Comparison of ENCODE assay signal across 21 cellular contexts in genomic region chr5:62299600-62299999, GRCh38. TPM values are rescaled to one million over a fixed set of nuclear protein-coding genes. Genes with fewer than 3 reads are reported as not detected.
DNase-seq lines count a peak whose midpoint lies in the region; ATAC-seq, FAIRE-seq and TF ChIP-seq lines count a peak whose summit lies in the region.
"Had no signal": no experiment of that assay in that cellular context is flagged by ENCODE, and none has a peak within 500 bp of the region (broad histone marks: within the 10 kb centered on the region; RNA-seq: fewer than 3 reads in every experiment).

No MANE protein-coding gene starts in this region.

- H3K4me3 ChIP-seq in K562: no peak overlapping the region
- H3K4me3 ChIP-seq in GM23338: no peak overlapping the region
- H3K4me3 ChIP-seq: esophagus squamous epithelium, hepatocyte, Peyer's patch had no signal

- H2AFZ ChIP-seq in K562 (ENCODE audit: low read depth, low read length) (0 out of 2 replicates have a peak overlapping the region, but pooled peaks have one; percentile 42), GM23338 (no peak overlapping the region)
- H2AFZ ChIP-seq: hepatocyte had no signal

- WGBS in K562 (ENCODE audit: insufficient coverage, low coverage, missing lambda C conversion rate): 95% methylated on average over 1 of the region's 1 CpG

- no peaks in the 10 kb centered on the region for H3K4me1 ChIP-seq in K562 (replicated peaks in 1 of 2; ENCODE audit: control insufficient read depth in 2 of 2, insufficient read depth in 2 of 2, low read length in 2 of 2)
- no peaks in the 10 kb centered on the region for H3K4me1 ChIP-seq in GM23338 (ENCODE audit: insufficient read depth)
- H3K4me1 ChIP-seq: esophagus squamous epithelium, Peyer's patch had no signal

- ATAC-seq in CD4-positive, alpha-beta T cell (ENCODE audit: poor library complexity): peak; percentile 82
- ATAC-seq in K562 (no peak), GM21528 (IDR thresholded peaks at IDR 0.05; ENCODE audit: low FRiP score, unreplicated experiment) (no peak), GM23338 (no peak), GM19324 (IDR thresholded peaks at IDR 0.05; ENCODE audit: low FRiP score, unreplicated experiment) (no peak)
- ATAC-seq: HCT116 had no signal

- BruUV-seq in K562 (replicated peaks; lab: Mats Ljungman, UMichigan): no TSS peak

- no peak overlapping the region for H3K27ac ChIP-seq in CD4-positive, alpha-beta T cell (ENCODE audit: low read depth, low read length)
- no peak overlapping the region for H3K27ac ChIP-seq in K562 (ENCODE audit: extremely low read depth, low read depth, low read length)
- H3K27ac ChIP-seq in GM23338 (ENCODE audit: low read depth): no peak overlapping the region
- H3K27ac ChIP-seq: esophagus squamous epithelium, hepatocyte, Peyer's patch had no signal

- in situ Hi-C loops in K562 (cut with MboI): no loop called here

- POLR2A ChIA-PET in CD4-positive, alpha-beta T cell (lab: Charles Lee): interaction anchor here (0.9 to 1.5 kb wide), 6 partner anchors 8 to 43 kb away, joined by 3 to 4 read pairs (median 3); no protein-coding TSS in a partner anchor
- POLR2A ChIA-PET in activated CD4-positive, alpha-beta memory T cell treated with anti-CD3 and anti-CD28 coated beads for 36 hours (lab: Charles Lee): interaction anchor here (1.0 kb wide), 1 partner anchor 8 kb away, joined by 4 read pairs; no protein-coding TSS in a partner anchor
- POLR2A ChIA-PET in K562 (lab: Yijun Ruan, JAX): interaction anchor here (0.6 kb wide), 1 partner anchor 104 kb away, joined by 5 read pairs; the partner anchor contains the start of gene DIMT1

- no peak for TF ChIP-seq RAD21 in K562 (CRISPR knock-in tag; conservative IDR thresholded peaks at IDR 0.05 in 1 of 2, IDR thresholded peaks at IDR 0.05 in 1 of 2)

- no peak for TF ChIP-seq CTCF in CD4-positive, alpha-beta T cell (IDR thresholded peaks at IDR 0.05)
- TF ChIP-seq CTCF in K562 (IDR thresholded peaks at IDR 0.05 in 2 of 3, conservative IDR thresholded peaks at IDR 0.05 in 1 of 3; ENCODE audit: insufficient read depth in 2 of 3, low read depth in 1 of 3, low read length in 3 of 3) (no peak), GM23338 (conservative IDR thresholded peaks at IDR 0.05; ENCODE audit: low read depth in 2 of 2) (no peak)

- H3K36me3 Mint-ChIP-seq in activated CD4-positive, alpha-beta T cell treated with anti-CD3 and anti-CD28 coated beads, Interleukin-2, amount 10 ng/mL, durations not matched to agents 24 days and 14 days (ENCODE audit: low read depth): peaks cover 16% of the 10 kb centered on the region
- no peaks in the 10 kb centered on the region for H3K36me3 Mint-ChIP-seq in CD4-positive, alpha-beta T cell (ENCODE audit: low read depth)
- no peaks in the 10 kb centered on the region for H3K36me3 Mint-ChIP-seq in activated CD4-positive, alpha-beta memory T cell treated with anti-CD3 and anti-CD28 coated beads for 36 hours
- H3K36me3 Mint-ChIP-seq in GM23338 (ENCODE audit: low read depth): no peaks in the 10 kb centered on the region

- H3K9ac ChIP-seq in K562 (ENCODE audit: insufficient read depth in 1 of 2, low read depth in 2 of 2, low read length in 2 of 2): no peak overlapping the region

- H3F3A ChIP-seq in GM23338 (replicated peaks; ENCODE audit: low read depth): no peaks in the 10 kb centered on the region

- H3K4me2 ChIP-seq in K562 (ENCODE audit: insufficient read depth, low read length): no peak overlapping the region
- no peak overlapping the region for H3K4me2 ChIP-seq in GM23338
- H3K4me2 ChIP-seq: hepatocyte had no signal

- no peaks in the 10 kb centered on the region for H3K9me3 ChIP-seq in CD4-positive, alpha-beta T cell (ENCODE audit: control insufficient read depth, low read length)
- no peaks in the 10 kb centered on the region for H3K9me3 ChIP-seq in K562 (replicated peaks; ENCODE audit: control insufficient read depth, insufficient read depth, low read depth, low read length)
- H3K9me3 ChIP-seq: esophagus squamous epithelium, Peyer's patch had no signal

- H3K9me3 Mint-ChIP-seq in activated CD4-positive, alpha-beta T cell treated with anti-CD3 and anti-CD28 coated beads, Interleukin-2, amount 10 ng/mL, durations not matched to agents 24 days and 14 days: peaks cover 6% of the 10 kb centered on the region
- no peaks in the 10 kb centered on the region for H3K9me3 Mint-ChIP-seq in CD4-positive, alpha-beta T cell
- H3K9me3 Mint-ChIP-seq in activated CD4-positive, alpha-beta memory T cell treated with anti-CD3 and anti-CD28 coated beads for 36 hours: no peaks in the 10 kb centered on the region
- no peaks in the 10 kb centered on the region for H3K9me3 Mint-ChIP-seq in GM23338
- H3K9me3 Mint-ChIP-seq: endodermal cell had no signal

- CTCF ChIA-PET in CD4-positive, alpha-beta T cell (lab: Charles Lee): no interaction called here
- CTCF ChIA-PET in activated CD4-positive, alpha-beta memory T cell treated with anti-CD3 and anti-CD28 coated beads for 36 hours (lab: Charles Lee): interaction anchor here (1.4 kb wide), 2 partner anchors 14 to 75 kb away, joined by 3 read pairs; no protein-coding TSS in a partner anchor
- CTCF ChIA-PET in K562 (lab: Yijun Ruan, JAX; ENCODE audit: low intra/inter-chr PET ratio): no interaction called here

- DNase-seq in activated CD4-positive, alpha-beta T cell treated with anti-CD3 and anti-CD28 coated beads, Interleukin-2, amount 10 ng/mL, durations not matched to agents 24 days and 14 days: peak; percentile 82
- no peak for DNase-seq in activated CD4-positive, alpha-beta T cell treated with anti-CD3 and anti-CD28 coated beads, Interleukin-2, amount 50 U/mL, for 4 hours
- DNase-seq in CD4-positive, alpha-beta T cell: peak in 1 of 10 experiments; percentile 3
- no peak for DNase-seq in activated CD4-positive, alpha-beta memory T cell treated with anti-CD3 and anti-CD28 coated beads for 36 hours
- DNase-seq in K562 (ENCODE audit: extremely low read depth in 1 of 4, low spot score in 3 of 4) (no peak), GM23338 (ENCODE audit: low spot score) (no peak)
- DNase-seq: amniotic stem cell, endodermal cell, esophagus squamous epithelium, mesenchymal stem cell, NCI-H1048, NCI-H187, NCI-H524 treated with DMSO at 0.1 percent for 48 hours, Peyer's patch had no signal

- peaks cover 57% of the 10 kb centered on the region for H3K4me1 Mint-ChIP-seq in activated CD4-positive, alpha-beta T cell treated with anti-CD3 and anti-CD28 coated beads, Interleukin-2, amount 10 ng/mL, durations not matched to agents 24 days and 14 days
- H3K4me1 Mint-ChIP-seq in CD4-positive, alpha-beta T cell (ENCODE audit: low read depth): peaks cover 60% of the 10 kb centered on the region
- H3K4me1 Mint-ChIP-seq in activated CD4-positive, alpha-beta memory T cell treated with anti-CD3 and anti-CD28 coated beads for 36 hours (ENCODE audit: low read depth): peaks cover 55% of the 10 kb centered on the region
- no peaks in the 10 kb centered on the region for H3K4me1 Mint-ChIP-seq in GM23338
- H3K4me1 Mint-ChIP-seq: endodermal cell had no signal

- no peaks in the 10 kb centered on the region for H3K27me3 ChIP-seq in CD4-positive, alpha-beta T cell (ENCODE audit: control insufficient read depth, insufficient read depth, low read length)
- H3K27me3 ChIP-seq in K562 (ENCODE audit: control insufficient read depth in 2 of 2, insufficient read depth in 2 of 2, low read length in 2 of 2): no peaks in the 10 kb centered on the region
- H3K27me3 ChIP-seq in GM23338 (ENCODE audit: insufficient read depth): no peaks in the 10 kb centered on the region
- H3K27me3 ChIP-seq: esophagus squamous epithelium, hepatocyte, Peyer's patch had no signal

- no peaks in the 10 kb centered on the region for H3K9me2 ChIP-seq in GM23338 (ENCODE audit: insufficient read depth)

- H4K20me1 ChIP-seq in K562 (replicated peaks; ENCODE audit: control insufficient read depth, insufficient read depth, low read length) (no peaks in the 10 kb centered on the region), GM23338 (replicated peaks; ENCODE audit: insufficient read depth) (no peaks in the 10 kb centered on the region)

- no peaks in the 10 kb centered on the region for H3K36me3 ChIP-seq in K562 (ENCODE audit: control insufficient read depth, insufficient read depth, low read length)
- H3K36me3 ChIP-seq in GM23338 (ENCODE audit: insufficient read depth): no peaks in the 10 kb centered on the region
- H3K36me3 ChIP-seq: esophagus squamous epithelium, Peyer's patch had no signal

- no peaks in the 10 kb centered on the region for H3K9me1 ChIP-seq in K562 (ENCODE audit: control insufficient read depth, insufficient read depth, low read length)

- H3K27me3 Mint-ChIP-seq in activated CD4-positive, alpha-beta T cell treated with anti-CD3 and anti-CD28 coated beads, Interleukin-2, amount 10 ng/mL, durations not matched to agents 24 days and 14 days: no peaks in the 10 kb centered on the region
- H3K27me3 Mint-ChIP-seq in CD4-positive, alpha-beta T cell: no peaks in the 10 kb centered on the region
- H3K27me3 Mint-ChIP-seq in activated CD4-positive, alpha-beta memory T cell treated with anti-CD3 and anti-CD28 coated beads for 36 hours: no peaks in the 10 kb centered on the region
- peaks cover 3% of the 10 kb centered on the region for H3K27me3 Mint-ChIP-seq in GM23338 (ENCODE audit: insufficient read depth, low read depth, poor library complexity)

- H3K27ac Mint-ChIP-seq in activated CD4-positive, alpha-beta T cell treated with anti-CD3 and anti-CD28 coated beads, Interleukin-2, amount 10 ng/mL, durations not matched to agents 24 days and 14 days: peak overlapping the region; percentile 92
- H3K27ac Mint-ChIP-seq in CD4-positive, alpha-beta T cell: peak overlapping the region; percentile 88
- H3K27ac Mint-ChIP-seq in activated CD4-positive, alpha-beta memory T cell treated with anti-CD3 and anti-CD28 coated beads for 36 hours: peak overlapping the region; percentile 90
- no peak overlapping the region for H3K27ac Mint-ChIP-seq in GM23338
- H3K27ac Mint-ChIP-seq: endodermal cell had no signal

- peak overlapping the region; percentile 75 for H3K4me3 Mint-ChIP-seq in activated CD4-positive, alpha-beta T cell treated with anti-CD3 and anti-CD28 coated beads, Interleukin-2, amount 10 ng/mL, durations not matched to agents 24 days and 14 days
- H3K4me3 Mint-ChIP-seq in CD4-positive, alpha-beta T cell: peak overlapping the region; percentile 60
- H3K4me3 Mint-ChIP-seq in activated CD4-positive, alpha-beta memory T cell treated with anti-CD3 and anti-CD28 coated beads for 36 hours: peak overlapping the region; percentile 3
- no peak overlapping the region for H3K4me3 Mint-ChIP-seq in GM23338
- H3K4me3 Mint-ChIP-seq: endodermal cell had no signal

- intact Hi-C loops in activated CD4-positive, alpha-beta T cell treated with anti-CD3 and anti-CD28 coated beads, Interleukin-2, amount 10 ng/mL, durations not matched to agents 24 days and 14 days (cut with micrococcal nuclease): no loop called here
- intact Hi-C loops in CD4-positive, alpha-beta T cell (cut with DNase I, micrococcal nuclease): loop anchor here in 1 of 2 experiments (2.0 kb wide), 1 partner anchor 43 kb away; no protein-coding TSS in a partner anchor
- intact Hi-C loops in activated CD4-positive, alpha-beta memory T cell treated with anti-CD3 and anti-CD28 coated beads for 36 hours (cut with micrococcal nuclease): no loop called here
- intact Hi-C loops in K562 (cut with micrococcal nuclease): no loop called here

- FAIRE-seq in K562 (lab: Jason Lieb, UNC): no peak
- FAIRE-seq: colon, frontal cortex, urothelium cell line had no signal

- TF ChIP-seq EP300 in K562 (IDR thresholded peaks at IDR 0.05; ENCODE audit: low read length): no peak

- H3K79me2 ChIP-seq in K562 (ENCODE audit: control insufficient read depth, insufficient read depth, low read length) (no peaks in the 10 kb centered on the region), GM23338 (replicated peaks; ENCODE audit: insufficient read depth) (no peaks in the 10 kb centered on the region)
- H3K79me2 ChIP-seq: hepatocyte had no signal

- TF ChIP-seq POLR2A in K562 (conservative IDR thresholded peaks at IDR 0.05): no peak

RNA-seq across cellular contexts. Expression of gene KIF2A, which starts 6.4 kb away (rescaled TPM):
- 238 and 244 TPM in 2 replicates for total RNA-seq in activated CD4-positive, alpha-beta T cell treated with anti-CD3 and anti-CD28 coated beads, Interleukin-2, amount 10 ng/mL, durations not matched to agents 24 days and 14 days
- 10 to 100 TPM; 78.4 to 81.8 TPM for total RNA-seq in CD4-positive, alpha-beta T cell
- 100 to 1,000 TPM; 209 TPM for total RNA-seq in activated CD4-positive, alpha-beta memory T cell treated with anti-CD3 and anti-CD28 coated beads for 36 hours
- total RNA-seq in K562 (2011; cell fraction: chromatin; rRNA removed; ENCODE audit: low replicate concordance): 61.3 and 233 TPM in 2 replicates
- total RNA-seq in K562 (2011; cell fraction: nucleolus; rRNA removed): 22.8 and 41.1 TPM in 2 replicates
- total RNA-seq in K562 (2011; cell fraction: nucleoplasm; rRNA removed): 69.0 and 96.6 TPM in 2 replicates
- 53.6 and 61.9 TPM in 2 replicates for total RNA-seq in K562 (2014; rRNA removed)
- 97.1 and 114 TPM in 2 replicates for total RNA-seq in K562 (2014; rRNA removed; fragmentation: Illumina TruSeq; extraction: Trizol)
- 74.4 and 77.6 TPM in 2 replicates for total RNA-seq in K562 (2015; rRNA removed; fragmentation: Illumina TruSeq; extraction: Trizol)
- 84.7 and 90.6 TPM in 2 replicates for total RNA-seq in K562 (2021)
- polyA plus RNA-seq in K562 (2011; rRNA removed): 47.9 and 83.4 TPM in 2 replicates
- polyA plus RNA-seq in K562 (2011; cell fraction: cytosol; rRNA removed): 16.3 and 32.6 TPM in 2 replicates
- polyA plus RNA-seq in K562 (2011; cell fraction: nucleus; rRNA removed): 22.2 and 27.0 TPM in 2 replicates
- 68.3 and 93.3 TPM in 2 replicates for polyA plus RNA-seq in K562 (2012)
- polyA plus RNA-seq in K562 (2014; fragmentation: Illumina TruSeq; extraction: Trizol): 117 and 126 TPM in 2 replicates
- 10 to 100 TPM; 42.6 to 48.3 TPM for polyA plus RNA-seq in K562 (2014; fragmentation: Nextera tagmentation; extraction: Ambion mirVana)
- 57.2 and 60.4 TPM in 2 replicates for polyA plus RNA-seq in K562 (2014; rRNA removed)
- polyA minus RNA-seq in K562 (2011; rRNA and poly(A)+ RNA removed): 210 and 230 TPM in 2 replicates
- 73.6 and 84.8 TPM in 2 replicates for polyA minus RNA-seq in K562 (2011; cell fraction: cytosol; rRNA and poly(A)+ RNA removed)
- 28.1 and 45.8 TPM in 2 replicates for polyA minus RNA-seq in K562 (2011; cell fraction: nucleus; rRNA and poly(A)+ RNA removed)
- 99.1 and 120 TPM in 2 replicates for total RNA-seq in GM23338 (2014; rRNA removed; shearing (Covaris generic))
- 98.7 and 122 TPM in 2 replicates for polyA plus RNA-seq in GM23338 (2016; fragmentation: Nextera tagmentation; extraction: Ambion mirVana)
